24 cellular contexts compared by ENCODE assay signal in genomic region chr5:584846-585245, GRCh38.
"Had no signal": no experiment of that assay in that cellular context is flagged by ENCODE, and none has a peak within 500 bp of the region (broad histone marks: within the 10 kb centered on the region; RNA-seq: fewer than 3 reads in every experiment).

No MANE protein-coding gene starts in this region.

- H3K36me3 ChIP-seq: gastrocnemius medialis, left lung, neural progenitor cell, prostate gland, right atrium auricular region, tibial nerve had no signal

- ATAC-seq: esophagus mucosa; gastrocnemius medialis; left lung; naive thymus-derived CD4-positive, alpha-beta T cell; sciatic nerve; stimulated activated effector memory CD8-positive, alpha-beta T cell treated with anti-CD3 and anti-CD28 coated beads, Interleukin-12 subunit alpha, Interleukin-12 subunit beta, amount 100 ng/mL, for 72 hours had no signal

- DNase-seq: effector CD8-positive, alpha-beta T cell; endodermal cell; foreskin fibroblast; gastrocnemius medialis; kidney; left lung; mesenchymal stem cell; midbrain; naive thymus-derived CD4-positive, alpha-beta T cell; stimulated activated CD4-positive, alpha-beta T cell treated with anti-CD3 and anti-CD28 coated beads, Interleukin-2, amount 100 ng/mL, for 24 hours; stimulated activated CD4-positive, alpha-beta T cell treated with anti-CD3 and anti-CD28 coated beads, Interleukin-4, amount 100 ng/mL, for 24 hours; stimulated activated naive CD4-positive, alpha-beta T cell treated with Interleukin-2 at 50 U/mL for 16 hours; substantia nigra; testis had no signal

- H3K27ac Mint-ChIP-seq: dendritic cell treated with granulocyte-macrophage colony-stimulating factor and Interleukin-4, amounts not matched to agents 40 ng/mL and 50 ng/mL, for 4 days; endodermal cell; nephron; neural progenitor cell; stimulated activated effector memory CD8-positive, alpha-beta T cell treated with anti-CD3 and anti-CD28 coated beads, Interleukin-12 subunit alpha, Interleukin-12 subunit beta, amount 100 ng/mL, for 72 hours had no signal

- H3K27me3 ChIP-seq: right atrium auricular region, testis had no signal

- H3K4me1 ChIP-seq: gastrocnemius medialis, left lung, neural progenitor cell, prostate gland, right atrium auricular region, testis, tibial nerve had no signal

- H3K9ac ChIP-seq: neural progenitor cell had no signal

- H3K27ac ChIP-seq: epithelial cell of prostate, gastrocnemius medialis, left lung, neural progenitor cell, prostate gland, right atrium auricular region, testis, tibial nerve had no signal

- H2AFZ ChIP-seq: neural progenitor cell had no signal

- H3K4me3 ChIP-seq: gastrocnemius medialis, left lung, neural progenitor cell, prostate gland, right atrium auricular region, testis, tibial nerve had no signal

- H3K4me3 Mint-ChIP-seq: dendritic cell treated with granulocyte-macrophage colony-stimulating factor and Interleukin-4, amounts not matched to agents 40 ng/mL and 50 ng/mL, for 4 days; endodermal cell; naive thymus-derived CD4-positive, alpha-beta T cell; nephron; neural progenitor cell; stimulated activated effector memory CD8-positive, alpha-beta T cell treated with anti-CD3 and anti-CD28 coated beads, Interleukin-12 subunit alpha, Interleukin-12 subunit beta, amount 100 ng/mL, for 72 hours had no signal

- H3K9me3 Mint-ChIP-seq: endodermal cell; nephron; neural progenitor cell; stimulated activated effector memory CD8-positive, alpha-beta T cell treated with anti-CD3 and anti-CD28 coated beads, Interleukin-12 subunit alpha, Interleukin-12 subunit beta, amount 100 ng/mL, for 72 hours had no signal

- H3K9me3 ChIP-seq: gastrocnemius medialis, left lung, prostate gland, right atrium auricular region, testis, tibial nerve had no signal

- H3K36me3 Mint-ChIP-seq: neural progenitor cell; stimulated activated effector memory CD8-positive, alpha-beta T cell treated with anti-CD3 and anti-CD28 coated beads, Interleukin-12 subunit alpha, Interleukin-12 subunit beta, amount 100 ng/mL, for 72 hours had no signal

- H3K4me1 Mint-ChIP-seq: nephron; neural progenitor cell; stimulated activated effector memory CD8-positive, alpha-beta T cell treated with anti-CD3 and anti-CD28 coated beads, Interleukin-12 subunit alpha, Interleukin-12 subunit beta, amount 100 ng/mL, for 72 hours had no signal

- H3K4me2 ChIP-seq: neural progenitor cell had no signal
